In the genomic region with DNA sequence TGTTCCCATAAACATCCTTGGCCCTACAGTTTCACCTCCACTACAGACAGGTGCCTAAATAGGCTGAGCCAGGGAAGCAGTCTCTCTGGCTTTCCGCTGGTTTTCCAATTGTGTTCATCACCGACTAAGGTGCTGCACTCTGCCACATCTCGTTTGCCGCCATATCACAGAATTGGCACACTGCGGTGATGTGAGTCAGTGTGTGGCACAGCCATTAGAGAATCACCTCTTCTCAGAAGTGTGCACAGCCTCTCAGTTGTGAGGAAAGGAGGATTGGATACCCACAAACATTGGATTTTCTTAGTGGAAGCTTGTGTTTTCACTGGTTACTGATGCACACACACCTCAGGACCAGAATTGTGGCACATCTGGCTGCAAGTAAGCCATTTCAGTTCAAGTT, we compare ENCODE assay signal across 17 cellular contexts.
DNase-seq lines count a peak whose midpoint lies in the region; ATAC-seq and TF ChIP-seq lines count a peak whose summit lies in the region.
"Had no signal": no experiment of that assay in that cellular context is flagged by ENCODE, and none has a peak within 500 bp of the region (broad histone marks: within the 10 kb centered on the region; RNA-seq: fewer than 3 reads in every experiment).

No MANE protein-coding gene starts in this region.

- H3K9ac ChIP-seq in BLaER1 treated with 17β-estradiol and CSF1 and Interleukin-3, amounts not matched to agents 10 nM and 100 nM, result no peak overlapping the region
- H3K9ac ChIP-seq: GM23248 had no signal

- H3K27ac Mint-ChIP-seq in brain, result peak overlapping the region in 4 of 5 experiments; percentile 33 to 91 (median 50)
- H3K27ac Mint-ChIP-seq: CD4-positive, CD25-positive, alpha-beta regulatory T cell; CD8-positive, alpha-beta memory T cell had no signal

- H3K36me3 ChIP-seq in cardiac muscle cell, result no peaks in the 10 kb centered on the region
- no peaks in the 10 kb centered on the region for H3K36me3 ChIP-seq in BLaER1 treated with 17β-estradiol and CSF1 and Interleukin-3, amounts not matched to agents 10 nM and 100 nM
- H3K36me3 ChIP-seq: HAP-1 had no signal

- H3K4me1 ChIP-seq in cardiac muscle cell (ENCODE audit: low read depth), result peaks cover 10% of the 10 kb centered on the region
- H3K4me1 ChIP-seq in BLaER1 treated with 17β-estradiol and CSF1 and Interleukin-3, amounts not matched to agents 10 nM and 100 nM, result peaks cover 8 to 12% (median 11%) of the 10 kb centered on the region in 10 experiments; a peak in 18 of 20 replicates
- H3K4me1 ChIP-seq: HAP-1 had no signal

- no peak overlapping the region for H3K4me3 Mint-ChIP-seq in brain
- H3K4me3 Mint-ChIP-seq: CD4-positive, CD25-positive, alpha-beta regulatory T cell; CD8-positive, alpha-beta memory T cell had no signal

- DNase-seq in cardiac muscle cell (ENCODE audit: low read depth in 1 of 2, low spot score in 1 of 2) (no peak), Right ventricle myocardium inferior (ENCODE audit: missing footprints) (no peak), NCI-H2029 (lab: John Stamatoyannopoulos, UW) (no peak), NCI-H1105 treated with DMSO at 0.1 percent for 48 hours (lab: John Stamatoyannopoulos, UW) (no peak)
- DNase-seq: 8988T; C1 segment of cervical spinal cord; CD4-positive, CD25-positive, alpha-beta regulatory T cell; CD8-positive, alpha-beta memory T cell; COR-L47; DMS153; DMS79; GM23248 had no signal

- no peak for ATAC-seq in Right ventricle myocardium inferior
- no peak for ATAC-seq in activated CD4-positive, CD25-positive, alpha-beta regulatory T cell treated with anti-CD3 and anti-CD28 coated beads, Interleukin-2, amount 50 U/mL, for 24 hours
- ATAC-seq: HepG2 had no signal

- no peaks in the 10 kb centered on the region for H3K9me3 ChIP-seq in cardiac muscle cell (ENCODE audit: low read depth)
- no peaks in the 10 kb centered on the region for H3K9me3 ChIP-seq in BLaER1 treated with 17β-estradiol and CSF1 and Interleukin-3, amounts not matched to agents 10 nM and 100 nM (replicated peaks in 1 of 11)
- H3K9me3 ChIP-seq: HAP-1 had no signal

- no peak overlapping the region for H3K4me3 ChIP-seq in cardiac muscle cell
- H3K4me3 ChIP-seq in BLaER1 treated with 17β-estradiol and CSF1 and Interleukin-3, amounts not matched to agents 10 nM and 100 nM, result no peak overlapping the region
- H3K4me3 ChIP-seq: GM23248, HAP-1 had no signal

- no peaks in the 10 kb centered on the region for H3K27me3 Mint-ChIP-seq in brain
- H3K27me3 Mint-ChIP-seq: CD4-positive, CD25-positive, alpha-beta regulatory T cell; CD8-positive, alpha-beta memory T cell had no signal

- no peaks in the 10 kb centered on the region for H3K27me3 ChIP-seq in cardiac muscle cell
- no peaks in the 10 kb centered on the region for H3K27me3 ChIP-seq in BLaER1 treated with 17β-estradiol and CSF1 and Interleukin-3, amounts not matched to agents 10 nM and 100 nM

- TF ChIP-seq CTCF in cardiac muscle cell (IDR thresholded peaks at IDR 0.05; ENCODE audit: low read depth, low read length) (no peak), brain (conservative IDR thresholded peaks at IDR 0.05) (no peak)

- H3K4me2 ChIP-seq in BLaER1 treated with 17β-estradiol and CSF1 and Interleukin-3, amounts not matched to agents 10 nM and 100 nM, result peak overlapping the region; percentile 2 to 65 (median 41); a peak in 20 of 22 replicates

- intact Hi-C loops in Right ventricle myocardium inferior (cut with DNase I), result loop anchor here (10.0 kb wide), 1 partner anchor 315 kb away; no protein-coding TSS in a partner anchor

- peaks cover 8% of the 10 kb centered on the region for H3K36me3 Mint-ChIP-seq in brain
- H3K36me3 Mint-ChIP-seq: CD4-positive, CD25-positive, alpha-beta regulatory T cell; CD8-positive, alpha-beta memory T cell had no signal

- H4K20me1 ChIP-seq in BLaER1 treated with 17β-estradiol and CSF1 and Interleukin-3, amounts not matched to agents 10 nM and 100 nM, result no peaks in the 10 kb centered on the region

- peaks cover 0 to 4% (median 0%) of the 10 kb centered on the region in 5 experiments for H3K9me3 Mint-ChIP-seq in brain

- peaks cover 30% of the 10 kb centered on the region for H3K4me1 Mint-ChIP-seq in brain
- H3K4me1 Mint-ChIP-seq: CD4-positive, CD25-positive, alpha-beta regulatory T cell; CD8-positive, alpha-beta memory T cell had no signal

- peak overlapping the region; percentile 48 for H3K27ac ChIP-seq in cardiac muscle cell
- no peak overlapping the region for H3K27ac ChIP-seq in BLaER1 treated with 17β-estradiol and CSF1 and Interleukin-3, amounts not matched to agents 10 nM and 100 nM
- H3K27ac ChIP-seq: GM23248 had no signal
